In genomic region chr2:96238266-96238665, GRCh38 we compare ENCODE assay signal across 37 cellular contexts.
"Had no signal": no experiment of that assay in that cellular context is flagged by ENCODE, and none has a peak within 500 bp of the region (broad histone marks: within the 10 kb centered on the region; RNA-seq: fewer than 3 reads in every experiment).

No MANE protein-coding gene starts in this region.

- DNase-seq: activated B cell treated with CpG ODN at 0.5 μM for 24 hours; activated CD4-positive, alpha-beta memory T cell treated with anti-CD3 and anti-CD28 coated beads for 36 hours; activated CD4-positive, alpha-beta T cell treated with anti-CD3 and anti-CD28 coated beads for 4 hours; activated CD4-positive, alpha-beta T cell treated with anti-CD3 and anti-CD28 coated beads, Interleukin-2, amount 10 ng/mL, durations not matched to agents 24 days and 14 days; activated CD4-positive, alpha-beta T cell treated with anti-CD3 and anti-CD28 coated beads, Interleukin-2, amount 50 U/mL, for 1 hour; activated CD4-positive, alpha-beta T cell treated with anti-CD3 and anti-CD28 coated beads, Interleukin-2, amount 50 U/mL, for 4 hours; activated CD4-positive, CD25-positive, alpha-beta regulatory T cell treated with anti-CD3 and anti-CD28 coated beads, Interleukin-2, amount 50 U/mL, for 72 hours; activated CD8-positive, alpha-beta memory T cell treated with anti-CD3 and anti-CD28 coated beads, Interleukin-2, amount 50 U/mL, for 4 hours; activated CD8-positive, alpha-beta T cell treated with anti-CD3 and anti-CD28 coated beads for 36 hours; activated effector memory CD4-positive, alpha-beta T cell treated with Interleukin-2 at 50 U/mL for 16 hours; activated gamma-delta T cell; activated naive CD4-positive, alpha-beta T cell treated with anti-CD3 and anti-CD28 coated beads, Interleukin-2, amount 50 U/mL, for 16 hours; activated naive CD4-positive, alpha-beta T cell treated with Interleukin-2 at 50 U/mL for 16 hours; activated naive CD8-positive, alpha-beta T cell treated with anti-CD3 and anti-CD28 coated beads for 36 hours; activated T-cell treated with anti-CD3 and anti-CD28 coated beads for 4 hours; activated T-cell treated with anti-CD3 and anti-CD28 coated beads, Interleukin-2, amount 50 U/mL, for 1 hour; activated T-cell treated with anti-CD3 and anti-CD28 coated beads, Interleukin-2, amount 50 U/mL, for 4 hours; activated T-cell treated with anti-CD3 and anti-CD28 coated beads, Interleukin-2, amount 50 U/mL, for 72 hours; adrenal gland; amniotic stem cell; aorta; body of pancreas; brain microvascular endothelial cell; central memory CD4-positive, alpha-beta T cell; SW 1271; T-helper 1 cell; T-helper 2 cell; T-helper 9 cell had no signal

- H3K27me3 ChIP-seq: adrenal gland, body of pancreas, brain microvascular endothelial cell, breast epithelium had no signal

- H3K9me3 Mint-ChIP-seq: activated B cell treated with CpG ODN at 0.5 μM for 24 hours; activated CD4-positive, alpha-beta memory T cell treated with anti-CD3 and anti-CD28 coated beads for 36 hours; activated CD4-positive, alpha-beta T cell treated with anti-CD3 and anti-CD28 coated beads, Interleukin-2, amount 10 ng/mL, durations not matched to agents 24 days and 14 days; activated CD8-positive, alpha-beta T cell treated with anti-CD3 and anti-CD28 coated beads for 36 hours; activated naive CD4-positive, alpha-beta T cell treated with anti-CD3 and anti-CD28 coated beads, Interleukin-2, amount 50 U/mL, for 72 hours; activated naive CD8-positive, alpha-beta T cell treated with anti-CD3 and anti-CD28 coated beads for 36 hours; activated T-cell treated with anti-CD3 and anti-CD28 coated beads, Interleukin-2, amount 50 U/mL, for 4 hours; activated T-cell treated with anti-CD3 and anti-CD28 coated beads, Interleukin-2, amount 50 U/mL, for 72 hours; activated T-helper 1 cell treated with anti-CD3 and anti-CD28 coated beads, Interleukin-12 subunit alpha, Interleukin-12 subunit beta, Interleukin-2, Interleukin-4 antibody, amounts not matched to agents 30 ng/mL and 10 ng/mL and 1 ng/mL, durations not matched to agents 14 hours and 24 hours and 36 hours; activated T-helper 2 cell treated with anti-CD3 and anti-CD28 coated beads, Interferon-gamma antibody, Interleukin-2, Interleukin-4, amounts not matched to agents 10 μg/mL and 5 μg/mL and 100 μg/mL, durations not matched to agents 14 hours and 24 hours and 36 hours; T-helper 1 cell treated with Interleukin-12 subunit alpha and Interleukin-12 subunit beta and Interleukin-4 antibody, amounts not matched to agents 30 μg/mL and 1 μg/mL, for 36 hours; T-helper 2 cell treated with Interferon-gamma antibody and Interleukin-4, amounts not matched to agents 5 μg/mL and 100 μg/mL, for 36 hours had no signal

- H3K4me1 ChIP-seq: body of pancreas, breast epithelium had no signal

- H3K4me3 ChIP-seq: adrenal gland, body of pancreas, breast epithelium had no signal

- H3K27ac Mint-ChIP-seq: activated B cell treated with CpG ODN at 0.5 μM for 24 hours; activated CD4-positive, alpha-beta memory T cell treated with anti-CD3 and anti-CD28 coated beads for 36 hours; activated CD4-positive, alpha-beta T cell treated with anti-CD3 and anti-CD28 coated beads, Interleukin-2, amount 10 ng/mL, durations not matched to agents 24 days and 14 days; activated CD8-positive, alpha-beta T cell treated with anti-CD3 and anti-CD28 coated beads for 36 hours; activated naive CD8-positive, alpha-beta T cell treated with anti-CD3 and anti-CD28 coated beads for 36 hours; activated T-cell treated with anti-CD3 and anti-CD28 coated beads, Interleukin-2, amount 50 U/mL, for 72 hours; activated T-helper 1 cell treated with anti-CD3 and anti-CD28 coated beads, Interleukin-12 subunit alpha, Interleukin-12 subunit beta, Interleukin-2, Interleukin-4 antibody, amounts not matched to agents 30 ng/mL and 10 ng/mL and 1 ng/mL, durations not matched to agents 14 hours and 24 hours and 36 hours; activated T-helper 2 cell treated with anti-CD3 and anti-CD28 coated beads, Interferon-gamma antibody, Interleukin-2, Interleukin-4, amounts not matched to agents 10 μg/mL and 5 μg/mL and 100 μg/mL, durations not matched to agents 14 hours and 24 hours and 36 hours; T-helper 1 cell treated with Interleukin-12 subunit alpha and Interleukin-12 subunit beta and Interleukin-4 antibody, amounts not matched to agents 30 μg/mL and 1 μg/mL, for 36 hours; T-helper 2 cell treated with Interferon-gamma antibody and Interleukin-4, amounts not matched to agents 5 μg/mL and 100 μg/mL, for 36 hours had no signal

- H3K9me3 ChIP-seq: adrenal gland, body of pancreas, breast epithelium had no signal

- H3K36me3 ChIP-seq: adrenal gland, brain microvascular endothelial cell, breast epithelium had no signal

- H3K36me3 Mint-ChIP-seq: activated CD4-positive, alpha-beta memory T cell treated with anti-CD3 and anti-CD28 coated beads for 36 hours; activated naive CD4-positive, alpha-beta T cell treated with anti-CD3 and anti-CD28 coated beads, Interleukin-2, amount 50 U/mL, for 72 hours had no signal

- H3K27me3 Mint-ChIP-seq: activated B cell treated with CpG ODN at 0.5 μM for 24 hours; activated CD4-positive, alpha-beta memory T cell treated with anti-CD3 and anti-CD28 coated beads for 36 hours; activated CD4-positive, alpha-beta T cell treated with anti-CD3 and anti-CD28 coated beads, Interleukin-2, amount 10 ng/mL, durations not matched to agents 24 days and 14 days; activated CD8-positive, alpha-beta T cell treated with anti-CD3 and anti-CD28 coated beads for 36 hours; activated naive CD8-positive, alpha-beta T cell treated with anti-CD3 and anti-CD28 coated beads for 36 hours had no signal

- H3K27ac ChIP-seq: adrenal gland, body of pancreas, brain microvascular endothelial cell, breast epithelium, VCaP had no signal

- ATAC-seq: activated CD8-positive, alpha-beta T cell treated with anti-CD3 and anti-CD28 coated beads for 36 hours; activated naive CD4-positive, alpha-beta T cell treated with anti-CD3 and anti-CD28 coated beads, Interleukin-2, amount 50 U/mL, for 72 hours; activated T-cell treated with anti-CD3 and anti-CD28 coated beads, Interleukin-2, amount 50 U/mL, for 4 hours; activated T-cell treated with anti-CD3 and anti-CD28 coated beads, Interleukin-2, amount 50 U/mL, for 72 hours; body of pancreas had no signal

- FAIRE-seq: astrocyte, TTC549 had no signal

- H3K4me3 Mint-ChIP-seq: activated B cell treated with CpG ODN at 0.5 μM for 24 hours; activated CD4-positive, alpha-beta memory T cell treated with anti-CD3 and anti-CD28 coated beads for 36 hours; activated CD4-positive, alpha-beta T cell treated with anti-CD3 and anti-CD28 coated beads, Interleukin-2, amount 10 ng/mL, durations not matched to agents 24 days and 14 days; activated CD8-positive, alpha-beta T cell treated with anti-CD3 and anti-CD28 coated beads for 36 hours; activated naive CD8-positive, alpha-beta T cell treated with anti-CD3 and anti-CD28 coated beads for 36 hours; activated T-cell treated with anti-CD3 and anti-CD28 coated beads, Interleukin-2, amount 50 U/mL, for 4 hours; activated T-cell treated with anti-CD3 and anti-CD28 coated beads, Interleukin-2, amount 50 U/mL, for 72 hours; activated T-helper 1 cell treated with anti-CD3 and anti-CD28 coated beads, Interleukin-12 subunit alpha, Interleukin-12 subunit beta, Interleukin-2, Interleukin-4 antibody, amounts not matched to agents 30 ng/mL and 10 ng/mL and 1 ng/mL, durations not matched to agents 14 hours and 24 hours and 36 hours; T-helper 1 cell treated with Interleukin-12 subunit alpha and Interleukin-12 subunit beta and Interleukin-4 antibody, amounts not matched to agents 30 μg/mL and 1 μg/mL, for 36 hours; T-helper 2 cell treated with Interferon-gamma antibody and Interleukin-4, amounts not matched to agents 5 μg/mL and 100 μg/mL, for 36 hours had no signal
